Comparison of ENCODE assay signal across 20 cellular contexts in the genomic region with DNA sequence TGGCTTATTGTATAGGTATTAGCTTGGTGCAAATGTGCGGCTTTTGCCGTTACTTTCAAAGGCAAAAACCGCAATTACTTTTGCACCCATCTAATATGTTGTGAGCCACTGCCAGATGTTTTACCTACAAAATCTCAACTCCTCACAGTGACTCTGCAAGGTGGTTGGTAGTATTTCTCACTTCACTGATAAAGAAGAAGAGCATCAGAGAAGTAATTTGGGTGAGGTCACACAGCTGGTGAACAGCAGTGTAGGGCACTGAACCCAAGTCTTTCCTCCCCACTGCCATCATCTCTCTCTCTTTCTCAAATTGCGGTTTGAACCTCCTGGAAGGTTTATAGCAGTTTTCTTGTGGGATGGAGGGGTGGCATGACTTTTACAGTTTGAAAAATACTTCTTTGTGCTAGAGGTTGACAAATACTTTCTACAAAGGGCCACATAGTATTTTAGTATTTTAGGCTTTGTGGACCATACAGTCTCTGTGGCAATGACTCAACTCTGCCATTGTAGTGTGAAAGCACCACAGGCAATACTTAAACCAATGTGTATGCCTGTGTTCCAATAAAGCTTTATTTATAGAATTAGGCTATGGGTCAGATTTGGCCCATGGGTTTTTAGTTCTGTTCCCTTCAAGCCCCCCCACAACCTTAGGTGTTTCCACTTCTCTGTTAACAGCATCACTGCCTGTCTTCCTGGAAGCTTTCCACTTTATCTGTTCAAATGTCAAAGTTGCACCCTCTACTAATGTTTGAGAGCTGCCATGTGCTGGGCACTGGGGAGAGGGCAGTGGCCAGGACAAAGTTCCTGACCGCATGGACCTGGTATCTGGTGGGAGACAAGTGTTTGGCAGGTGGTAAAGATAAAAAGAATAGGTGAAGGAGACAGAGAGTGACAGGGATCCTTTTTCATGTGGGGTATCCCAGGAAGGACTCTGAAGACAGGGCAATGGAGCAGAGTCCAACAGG. TPM values are rescaled to one million over a fixed set of nuclear protein-coding genes. Genes with fewer than 3 reads are reported as not detected.
DNase-seq lines count a peak whose midpoint lies in the region; ATAC-seq, FAIRE-seq and TF ChIP-seq lines count a peak whose summit lies in the region.
"Had no signal": no experiment of that assay in that cellular context is flagged by ENCODE, and none has a peak within 500 bp of the region (broad histone marks: within the 10 kb centered on the region; RNA-seq: fewer than 3 reads in every experiment).

No MANE protein-coding gene starts in this region.

- no peak for TF ChIP-seq CTCF in D721Med (IDR thresholded peaks at IDR 0.05; ENCODE audit: insufficient read depth, missing control alignments)
- TF ChIP-seq CTCF in neural progenitor cell (IDR thresholded peaks at IDR 0.05): no peak

- H3K9me3 ChIP-seq in mesenchymal stem cell (ENCODE audit: control insufficient read depth, low read length): no peaks in the 10 kb centered on the region
- H3K9me3 ChIP-seq in neural progenitor cell (ENCODE audit: low read depth): no peaks in the 10 kb centered on the region
- H3K9me3 ChIP-seq: BLaER1 had no signal

- peak overlapping the region; percentile 40 for H2AK5ac ChIP-seq in mesenchymal stem cell (ENCODE audit: low read length, severe bottlenecking)

- no peak overlapping the region for H3K14ac ChIP-seq in mesenchymal stem cell (ENCODE audit: low read length in 2 of 2)

- no peak overlapping the region for H4K8ac ChIP-seq in mesenchymal stem cell (ENCODE audit: low read length)

- H3K79me2 ChIP-seq in neural progenitor cell (ENCODE audit: low read depth): peaks cover 100% of the 10 kb centered on the region

- intact Hi-C loops in Right ventricle myocardium superior (cut with DNase I): loop anchor here (10.0 kb wide), 1 partner anchor 137 kb away; no protein-coding TSS in a partner anchor

- no peak overlapping the region for H2BK15ac ChIP-seq in mesenchymal stem cell (ENCODE audit: low read depth, poor library complexity, severe bottlenecking)

- H3K27me3 Mint-ChIP-seq in neural progenitor cell (ENCODE audit: insufficient read depth, low read depth): no peaks in the 10 kb centered on the region

- no peak overlapping the region for H3K4me3 Mint-ChIP-seq in neural progenitor cell
- H3K4me3 Mint-ChIP-seq: CD8-positive, alpha-beta T cell; H9 had no signal

- no peak overlapping the region for H3K4me3 ChIP-seq in mesenchymal stem cell (ENCODE audit: insufficient read depth in 1 of 2, low read depth in 1 of 2, low read length in 2 of 2)
- H3K4me3 ChIP-seq in neural progenitor cell: no peak overlapping the region
- H3K4me3 ChIP-seq: BLaER1 had no signal

- FAIRE-seq in D721Med (lab: Jason Lieb, UNC) (peak; percentile 6), GM19239 (lab: Jason Lieb, UNC) (no peak)
- FAIRE-seq: HTR-8/SVneo had no signal

- no peak overlapping the region for H3K23ac ChIP-seq in mesenchymal stem cell (ENCODE audit: low read length in 2 of 2)

- no peaks in the 10 kb centered on the region for H3F3A ChIP-seq in neural progenitor cell (ENCODE audit: low read depth)

- WGBS in mesenchymal stem cell: 86% methylated on average over 3 of the region's 5 CpGs

- H2AFZ ChIP-seq in mesenchymal stem cell (ENCODE audit: low read depth, low read length) (no peak overlapping the region), neural progenitor cell (replicated peaks) (no peak overlapping the region)

- no peak overlapping the region for H2BK12ac ChIP-seq in mesenchymal stem cell (ENCODE audit: low read length in 2 of 2)

- H3K4me1 ChIP-seq in mesenchymal stem cell (ENCODE audit: control insufficient read depth, insufficient read depth, low read depth, low read length): peaks cover 25% of the 10 kb centered on the region
- peaks cover 38% of the 10 kb centered on the region for H3K4me1 ChIP-seq in neural progenitor cell

- no peaks in the 10 kb centered on the region for H3K27me3 ChIP-seq in mesenchymal stem cell (ENCODE audit: control insufficient read depth in 1 of 2, insufficient read depth in 1 of 2, low read length in 2 of 2)
- H3K27me3 ChIP-seq in neural progenitor cell: no peaks in the 10 kb centered on the region
- H3K27me3 ChIP-seq: BLaER1 had no signal

- no peak overlapping the region for H3K18ac ChIP-seq in mesenchymal stem cell (ENCODE audit: low read depth in 1 of 2, low read length in 2 of 2)

- H3K36me3 ChIP-seq in mesenchymal stem cell (ENCODE audit: control insufficient read depth in 1 of 2, insufficient read depth in 2 of 2, low read depth in 1 of 2, low read length in 2 of 2) (peaks cover 0 to 3% of the 10 kb centered on the region in 2 experiments), neural progenitor cell (no peaks in the 10 kb centered on the region)
- H3K36me3 ChIP-seq: BLaER1 had no signal

- no peak overlapping the region for H3K27ac Mint-ChIP-seq in neural progenitor cell
- H3K27ac Mint-ChIP-seq: CD8-positive, alpha-beta T cell; H9 had no signal

- no peak overlapping the region for H3K27ac ChIP-seq in mesenchymal stem cell (ENCODE audit: low read length, poor library complexity, severe bottlenecking)
- no peak overlapping the region for H3K27ac ChIP-seq in neural progenitor cell
- H3K27ac ChIP-seq: BLaER1, HL-60 had no signal

- H3K4me1 Mint-ChIP-seq in neural progenitor cell: peaks cover 19% of the 10 kb centered on the region

- no peak overlapping the region for H2BK5ac ChIP-seq in mesenchymal stem cell (ENCODE audit: low read depth, low read length, poor library complexity, severe bottlenecking)

- H3K9ac ChIP-seq in mesenchymal stem cell (ENCODE audit: low read length): no peak overlapping the region
- no peak overlapping the region for H3K9ac ChIP-seq in neural progenitor cell
- H3K9ac ChIP-seq: BLaER1 had no signal

- DNase-seq in D721Med (ENCODE audit: insufficient read length, low spot score): no peak
- no peak for DNase-seq in Right ventricle myocardium superior
- DNase-seq in mesenchymal stem cell: no peak
- no peak for DNase-seq in NCI-H1417 (lab: John Stamatoyannopoulos, UW)
- no peak for DNase-seq in neural progenitor cell (ENCODE audit: low spot score)
- no peak for DNase-seq in GM19239 (ENCODE audit: insufficient read length, low spot score)
- DNase-seq: CD8-positive, alpha-beta T cell; DMS79 treated with DMSO at 0.1 percent for 48 hours; KBM-7; NCI-H1436; NCI-H2029 treated with DMSO at 0.1 percent for 48 hours; NCI-H2171 treated with DMSO at 0.1 percent for 48 hours; NCI-H510A treated with DMSO at 0.1 percent for 48 hours; NCI-H82 had no signal

- peaks cover 48% of the 10 kb centered on the region for H3K79me1 ChIP-seq in mesenchymal stem cell (replicated peaks; ENCODE audit: low read length, poor library complexity, severe bottlenecking)

- H3K36me3 Mint-ChIP-seq in neural progenitor cell: peaks cover 22% of the 10 kb centered on the region
- H3K36me3 Mint-ChIP-seq: CD8-positive, alpha-beta T cell had no signal

- H2BK120ac ChIP-seq in mesenchymal stem cell (ENCODE audit: low read depth, low read length): no peak overlapping the region

- no peak overlapping the region for H3K4ac ChIP-seq in mesenchymal stem cell (ENCODE audit: low read depth in 1 of 2, low read length in 2 of 2)

- peaks cover 6% of the 10 kb centered on the region for H3K9me3 Mint-ChIP-seq in neural progenitor cell
- H3K9me3 Mint-ChIP-seq: CD8-positive, alpha-beta T cell; H9 had no signal

- peak; percentile 16 for ATAC-seq in HG02852 (IDR thresholded peaks at IDR 0.05; ENCODE audit: unreplicated experiment)
- peak; percentile 65 for ATAC-seq in Right ventricle myocardium superior (ENCODE audit: poor library complexity)
- no peak for ATAC-seq in HG03039 (IDR thresholded peaks at IDR 0.05; ENCODE audit: unreplicated experiment)
- ATAC-seq: CD8-positive, alpha-beta T cell had no signal

- peaks cover 87% of the 10 kb centered on the region for H4K20me1 ChIP-seq in neural progenitor cell (ENCODE audit: low read depth)
- H4K20me1 ChIP-seq: BLaER1 had no signal

- no peak overlapping the region for H4K91ac ChIP-seq in mesenchymal stem cell (ENCODE audit: low read length)

- H3K4me2 ChIP-seq in mesenchymal stem cell (ENCODE audit: low read length, poor library complexity, severe bottlenecking) (no peak overlapping the region), neural progenitor cell (no peak overlapping the region)
- H3K4me2 ChIP-seq: BLaER1 had no signal

RNA-seq across cellular contexts. Expression of a gene that starts 30.1 kb away (rescaled TPM):
- 317 TPM for total RNA-seq in Right ventricle myocardium superior
- 0.23 TPM for polyA plus RNA-seq in mesenchymal stem cell (2013, experiment 1 of 2)
- 0.23 TPM for polyA plus RNA-seq in mesenchymal stem cell (2013, experiment 2 of 2)
- 69.7 and 70.2 TPM in 2 replicates for total RNA-seq in neural progenitor cell (ENCODE audit: low replicate concordance)
- total RNA-seq: CD8-positive, alpha-beta T cell had no signal
